16 cellular contexts compared by ENCODE assay signal in the genomic region with DNA sequence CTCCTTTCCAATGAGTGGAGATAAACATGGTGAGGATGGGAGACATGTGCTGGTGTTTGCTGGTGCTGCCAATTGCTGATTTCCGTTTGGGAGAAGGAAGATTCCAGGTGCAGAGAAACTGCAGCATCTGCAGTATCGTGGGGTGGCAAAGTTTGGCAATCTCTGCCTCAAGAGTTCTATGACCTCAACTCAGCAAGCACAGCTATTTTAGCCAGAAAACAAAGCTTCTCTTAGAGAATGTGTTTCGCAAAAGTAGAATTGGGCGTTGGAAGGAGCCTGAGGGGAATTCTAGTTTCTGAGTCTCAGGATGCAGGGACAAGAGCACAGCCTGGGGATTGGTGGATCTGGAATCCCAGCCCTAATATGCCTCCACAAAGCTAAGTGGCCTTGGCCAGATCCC.
"Had no signal": no experiment of that assay in that cellular context is flagged by ENCODE, and none has a peak within 500 bp of the region (broad histone marks: within the 10 kb centered on the region; RNA-seq: fewer than 3 reads in every experiment).

No MANE protein-coding gene starts in this region.

- H3K9me3 Mint-ChIP-seq: effector memory CD8-positive, alpha-beta T cell; natural killer cell had no signal

- H3K36me3 ChIP-seq: ascending aorta had no signal

- H3K4me1 Mint-ChIP-seq: natural killer cell had no signal

- H3K27me3 ChIP-seq: ascending aorta, tibial nerve had no signal

- H3K36me3 Mint-ChIP-seq: natural killer cell had no signal

- H3K27ac ChIP-seq: epithelial cell of prostate had no signal

- DNase-seq: activated naive CD4-positive, alpha-beta T cell treated with Interleukin-2 at 50 U/mL for 16 hours; dermis blood vessel endothelial cell; effector memory CD8-positive, alpha-beta T cell; hippocampal formation; mesendoderm; natural killer cell; nucleus accumbens; posterior cingulate gyrus; small intestine; stimulated activated CD4-positive, alpha-beta T cell treated with anti-CD3 and anti-CD28 coated beads, Interleukin-4, amount 100 ng/mL, for 4 hours; stimulated activated CD8-positive, alpha-beta memory T cell treated with anti-CD3 and anti-CD28 coated beads, Interleukin-4, amount 100 ng/mL, for 48 hours; stimulated activated naive CD4-positive, alpha-beta T cell treated with Interleukin-2 at 50 U/mL for 16 hours; substantia nigra had no signal

- H3K27ac Mint-ChIP-seq: effector memory CD8-positive, alpha-beta T cell; natural killer cell had no signal

- H3K9me3 ChIP-seq: ascending aorta, tibial nerve had no signal

- H3K4me3 Mint-ChIP-seq: effector memory CD8-positive, alpha-beta T cell; natural killer cell had no signal

- H3K4me3 ChIP-seq: ascending aorta, tibial nerve had no signal
